In the genomic region with DNA sequence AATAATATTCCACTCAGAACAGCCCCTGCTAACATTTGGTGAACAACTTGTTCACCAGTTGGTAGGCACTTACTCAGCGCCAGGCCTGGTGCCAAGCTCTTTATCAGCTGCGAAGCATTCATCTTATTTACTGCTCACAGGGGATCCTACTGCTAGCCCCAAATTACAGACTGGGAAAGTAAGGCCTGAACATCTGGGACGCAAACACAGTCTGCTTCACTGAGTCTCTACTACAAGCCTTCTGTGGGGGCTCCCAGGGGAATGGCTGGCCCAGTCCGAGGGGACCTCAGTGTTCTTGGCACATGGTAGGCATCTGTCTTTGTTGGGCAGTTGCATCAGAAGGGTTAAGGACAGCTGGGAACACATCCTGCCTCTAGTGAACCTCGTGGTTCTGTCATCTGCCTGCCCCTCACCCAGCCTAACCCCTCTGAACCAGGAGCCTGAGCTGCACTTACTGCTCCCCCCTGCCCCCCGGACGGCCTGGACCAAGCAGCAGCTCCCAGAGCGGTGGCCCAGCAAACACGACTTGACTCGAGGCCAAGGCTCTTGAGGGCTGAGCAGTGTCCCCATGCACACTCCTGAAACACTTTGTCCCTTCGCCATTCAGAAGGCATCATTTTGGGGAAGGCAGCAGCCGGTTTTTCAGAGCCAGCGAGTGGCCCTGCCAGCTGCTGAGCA, we compare ENCODE assay signal across 10 cellular contexts. TPM values are rescaled to one million over a fixed set of nuclear protein-coding genes. Genes with fewer than 3 reads are reported as not detected.
A peak's percentile ranks its signal among the peaks of the same experiment; 100 is the strongest.
DNase-seq lines count a peak whose midpoint lies in the region; ATAC-seq, FAIRE-seq and TF ChIP-seq lines count a peak whose summit lies in the region.
"Had no signal": no experiment of that assay in that cellular context is flagged by ENCODE, and none has a peak within 500 bp of the region (broad histone marks: within the 10 kb centered on the region; RNA-seq: fewer than 3 reads in every experiment).

Gene PHYHD1, plus strand, starts transcription at position 602 of the 678 bp plus-strand sequence. CDS start 1,342 bp downstream, outside the sequence.

- no peak for ATAC-seq in HepG2

- peak within 1 kb of the TSS; percentile 81 for H3K4me2 ChIP-seq in HepG2 (ENCODE audit: low read depth, low read length)

- H3K79me2 ChIP-seq in HepG2 (ENCODE audit: insufficient read depth, low read length): peaks cover 5% of the 10 kb centered on the region

- no peak within 1 kb of the TSS for H2AFZ ChIP-seq in HepG2 (ENCODE audit: low read length)

- H3K4me1 ChIP-seq in HepG2 (ENCODE audit: insufficient read depth, low read length): peaks cover 78% of the 10 kb centered on the region
- peaks cover 17 to 61% (median 56%) of the 10 kb centered on the region in 5 donors for H3K4me1 ChIP-seq in subcutaneous abdominal adipose tissue (ENCODE audit: control insufficient read depth in 5 of 5, insufficient read depth in 5 of 5, low read length in 5 of 5)

- peak within 1 kb of the TSS; percentile 79 for H3K27ac ChIP-seq in HepG2 (ENCODE audit: extremely low read length, insufficient read depth, low read length)
- H3K27ac ChIP-seq in subcutaneous abdominal adipose tissue (ENCODE audit: low read depth, low read length): peak within 1 kb of the TSS; percentile 76

- no TSS peak for BruUV-seq in HepG2 (replicated peaks; lab: Mats Ljungman, UMichigan)

- TF ChIP-seq EP300 in HepG2 (IDR thresholded peaks at IDR 0.05; ENCODE audit: low read depth in 2 of 2, low read length in 2 of 2): no peak
- TF ChIP-seq EP300 in HepG2 (CRISPR knock-in tag; IDR thresholded peaks at IDR 0.05; ENCODE audit: borderline replicate concordance): no peak

- FAIRE-seq in HepG2 (lab: Jason Lieb, UNC): no peak
- no peak for FAIRE-seq in GM12891 (lab: Jason Lieb, UNC)

- no peaks in the 10 kb centered on the region for H3K9me3 Mint-ChIP-seq in activated naive CD4-positive, alpha-beta T cell treated with anti-CD3 and anti-CD28 coated beads, Interleukin-2, amount 50 U/mL, for 24 hours
- H3K9me3 Mint-ChIP-seq: stimulated activated naive CD8-positive, alpha-beta T cell treated with anti-CD3 and anti-CD28 coated beads, Interleukin-15, Interleukin-2, amounts not matched to agents 100 ng/mL and 50 ng/mL, for 24 hours had no signal

- TF ChIP-seq CTCF in cardiac fibroblast (IDR thresholded peaks at IDR 0.05; ENCODE audit: low read depth, low read length) (no peak), HepG2 (CRISPR knock-in tag; IDR thresholded peaks at IDR 0.05) (no peak)

- no peak for TF ChIP-seq POLR2A in HepG2 (IDR thresholded peaks at IDR 0.05; ENCODE audit: insufficient read depth in 1 of 2, low read depth in 2 of 2, low read length in 2 of 2)
- TF ChIP-seq POLR2A in GM12891 (IDR thresholded peaks at IDR 0.05; ENCODE audit: low read depth, low read length): no peak

- POLR2A ChIA-PET in HepG2 (lab: Yijun Ruan, JAX): interaction anchor here (0.9 to 3.9 kb wide), 4 partner anchors 12 to 103 kb away, joined by 3 to 25 read pairs (median 8); partner anchors contain the start of genes ENDOG, KYAT1 and LRRC8A

- no peaks in the 10 kb centered on the region for H4K20me1 ChIP-seq in HepG2 (ENCODE audit: insufficient read depth, low read length)

- H3K9me3 ChIP-seq in HepG2 (ENCODE audit: low read length) (no peaks in the 10 kb centered on the region), subcutaneous abdominal adipose tissue (ENCODE audit: control insufficient read depth in 5 of 5, low read length in 5 of 5) (no peaks in the 10 kb centered on the region)

- H3K4me3 ChIP-seq in cardiac fibroblast (replicated peaks in 1 of 2; ENCODE audit: low read depth in 2 of 2, low read length in 2 of 2): peak within 1 kb of the TSS in 1 of 2 donors; percentile 58
- peak within 1 kb of the TSS; percentile 75 to 94 (median 78) for H3K4me3 ChIP-seq in HepG2 (replicated peaks in 1 of 3; ENCODE audit: insufficient read depth in 1 of 3, low read depth in 2 of 3, low read length in 3 of 3)
- H3K4me3 ChIP-seq in subcutaneous abdominal adipose tissue (ENCODE audit: low read depth in 1 of 5, low read length in 5 of 5): peak within 1 kb of the TSS; percentile 57 to 74 (median 63)

- peak within 1 kb of the TSS; percentile 78 for H3K9ac ChIP-seq in HepG2 (ENCODE audit: insufficient read depth, low read depth, low read length)
- peak within 1 kb of the TSS; percentile 41 to 74 (median 66) for H3K9ac ChIP-seq in subcutaneous abdominal adipose tissue (ENCODE audit: low read length in 5 of 5)

- no peak for TF ChIP-seq RAD21 in HepG2 (CRISPR knock-in tag; IDR thresholded peaks at IDR 0.05)

- in situ Hi-C loops in HepG2 (cut with HindIII; ENCODE audit: extremely low pct_ligation_motif_present, low pct_unique_long_range_greater_than_20kb): loop anchor here (5.0 kb wide), 1 partner anchor 38 kb away; the partner anchor contains the start of genes KYAT1 and LRRC8A

- WGBS in HepG2 (ENCODE audit: low lambda C conversion rate): 84% methylated on average over 10 of the region's 13 CpGs

- CTCF ChIA-PET in HepG2 (lab: Yijun Ruan, JAX; ENCODE audit: low intra/inter-chr PET ratio, low total read pairs): no interaction called here

- H3K4me3 Mint-ChIP-seq in activated naive CD4-positive, alpha-beta T cell treated with anti-CD3 and anti-CD28 coated beads, Interleukin-2, amount 50 U/mL, for 24 hours: peak within 1 kb of the TSS; percentile 7
- H3K4me3 Mint-ChIP-seq: stimulated activated naive CD8-positive, alpha-beta T cell treated with anti-CD3 and anti-CD28 coated beads, Interleukin-15, Interleukin-2, amounts not matched to agents 100 ng/mL and 50 ng/mL, for 24 hours had no signal

- H3K36me3 ChIP-seq in HepG2 (replicated peaks in 1 of 2; ENCODE audit: control insufficient read depth in 1 of 2, insufficient read depth in 2 of 2, low read length in 2 of 2): peaks cover 3 to 7% of the 10 kb centered on the region in 2 experiments; a peak in 3 of 5 replicates
- H3K36me3 ChIP-seq in subcutaneous abdominal adipose tissue (ENCODE audit: control insufficient read depth in 5 of 5, insufficient read depth in 5 of 5, low read length in 5 of 5): peaks cover 0 to 20% (median 10%) of the 10 kb centered on the region in 5 donors

- no peaks in the 10 kb centered on the region for H3K27me3 Mint-ChIP-seq in activated naive CD4-positive, alpha-beta T cell treated with anti-CD3 and anti-CD28 coated beads, Interleukin-2, amount 50 U/mL, for 24 hours
- H3K27me3 Mint-ChIP-seq: stimulated activated naive CD8-positive, alpha-beta T cell treated with anti-CD3 and anti-CD28 coated beads, Interleukin-15, Interleukin-2, amounts not matched to agents 100 ng/mL and 50 ng/mL, for 24 hours had no signal

- H3K4me1 Mint-ChIP-seq in activated naive CD4-positive, alpha-beta T cell treated with anti-CD3 and anti-CD28 coated beads, Interleukin-2, amount 50 U/mL, for 24 hours: peaks cover 11% of the 10 kb centered on the region

- H3K27ac Mint-ChIP-seq in activated naive CD4-positive, alpha-beta T cell treated with anti-CD3 and anti-CD28 coated beads, Interleukin-2, amount 50 U/mL, for 24 hours: peak within 1 kb of the TSS; percentile 68
- H3K27ac Mint-ChIP-seq: stimulated activated naive CD8-positive, alpha-beta T cell treated with anti-CD3 and anti-CD28 coated beads, Interleukin-15, Interleukin-2, amounts not matched to agents 100 ng/mL and 50 ng/mL, for 24 hours had no signal

- no peak for DNase-seq in activated naive CD4-positive, alpha-beta T cell treated with Interleukin-2 at 50 U/mL for 16 hours
- DNase-seq in cardiac fibroblast (ENCODE audit: low read depth in 2 of 2) (peak; percentile 77 to 82), HepG2 (ENCODE audit: low spot score) (no peak), GM12891 (ENCODE audit: insufficient read length, low spot score) (no peak), NCI-H1048 (lab: John Stamatoyannopoulos, UW) (no peak), cortex of kidney (lab: John Stamatoyannopoulos, UW) (no peak)

- H3K36me3 Mint-ChIP-seq in activated naive CD4-positive, alpha-beta T cell treated with anti-CD3 and anti-CD28 coated beads, Interleukin-2, amount 50 U/mL, for 24 hours: peaks cover 7% of the 10 kb centered on the region

- H3K27me3 ChIP-seq in HepG2 (ENCODE audit: control insufficient read depth in 1 of 2, insufficient read depth in 2 of 2, low read length in 2 of 2): no peaks in the 10 kb centered on the region
- no peaks in the 10 kb centered on the region for H3K27me3 ChIP-seq in subcutaneous abdominal adipose tissue (ENCODE audit: control insufficient read depth in 5 of 5, insufficient read depth in 4 of 5, low read length in 5 of 5)

- intact Hi-C loops in HepG2 (cut with micrococcal nuclease; ENCODE audit: unreplicated experiment): no loop called here

TF ChIP-seq in HepG2, 621 proteins besides CTCF, POLR2A, EP300 and RAD21 (continues in another document):
- TF ChIP-seq PCBP1 (IDR thresholded peaks at IDR 0.05; ENCODE audit: borderline replicate concordance, low read depth, low read length) (no peak), ZFX (CRISPR knock-in tag; IDR thresholded peaks at IDR 0.05; ENCODE audit: low read depth) (0 out of 2 replicates have a peak, but pooled peaks have one; percentile 30)

TF ChIP-seq in GM12891, 5 proteins besides CTCF, POLR2A, EP300 and RAD21 (continues in another document):
- TF ChIP-seq PAX5 (IDR thresholded peaks at IDR 0.05; ENCODE audit: insufficient read depth, low read length, severe bottlenecking): no peak
- no peak for TF ChIP-seq SPI1 (IDR thresholded peaks at IDR 0.05; ENCODE audit: low read depth, low read length)

RNA-seq across cellular contexts. Expression of gene PHYHD1, which starts in this region (rescaled TPM):
- 10.6 and 12.3 TPM in 2 replicates for total RNA-seq in HepG2 (2016; rRNA removed; fragmentation: Illumina TruSeq; extraction: Trizol)
- total RNA-seq in HepG2 (2016; cell fraction: cytosol; rRNA removed; fragmentation: Illumina TruSeq; extraction: Trizol; ENCODE audit: low read depth): 3.5 and 4.7 TPM in 2 replicates
- 10.3 and 13.2 TPM in 2 replicates for total RNA-seq in HepG2 (2016; cell fraction: insoluble cytoplasmic fraction; rRNA removed; fragmentation: Illumina TruSeq; extraction: Trizol)
- total RNA-seq in HepG2 (2016; cell fraction: membrane; rRNA removed; fragmentation: Illumina TruSeq; extraction: Trizol): 4.2 and 5.2 TPM in 2 replicates
- 5.8 and 8.2 TPM in 2 replicates for total RNA-seq in HepG2 (2016; cell fraction: nucleus; rRNA removed; fragmentation: Illumina TruSeq; extraction: Trizol)
- 19.6 and 25.3 TPM in 2 replicates for polyA plus RNA-seq in HepG2 (2011; rRNA removed)
- 12.8 and 20.7 TPM in 2 replicates for polyA plus RNA-seq in HepG2 (2011; cell fraction: cytosol; rRNA removed)
- 28.7 and 34.3 TPM in 2 replicates for polyA plus RNA-seq in HepG2 (2011; cell fraction: nucleus; rRNA removed)
- polyA plus RNA-seq in HepG2 (2012): 9.6 and 13.5 TPM in 2 replicates
- 7.3 and 8.5 TPM in 2 replicates for polyA plus RNA-seq in HepG2 (2016; cell fraction: cytosol; fragmentation: Illumina TruSeq; extraction: Trizol; ENCODE audit: low read depth)
- 21.0 and 23.6 TPM in 2 replicates for polyA plus RNA-seq in HepG2 (2016; cell fraction: insoluble cytoplasmic fraction; fragmentation: Illumina TruSeq; extraction: Trizol; ENCODE audit: low read depth)
- 8.2 and 8.9 TPM in 2 replicates for polyA plus RNA-seq in HepG2 (2016; cell fraction: membrane; fragmentation: Illumina TruSeq; extraction: Trizol; ENCODE audit: low read depth)
- polyA plus RNA-seq in HepG2 (2016; cell fraction: nucleus; fragmentation: Illumina TruSeq; extraction: Trizol; ENCODE audit: insufficient read depth, low read depth): 16.5 and 23.5 TPM in 2 replicates
- 0.89 and 32.1 TPM in 2 replicates for polyA minus RNA-seq in HepG2 (2011; rRNA and poly(A)+ RNA removed; ENCODE audit: low replicate concordance)
- 12.7 and 13.2 TPM in 2 replicates for polyA minus RNA-seq in HepG2 (2011; cell fraction: cytosol; rRNA and poly(A)+ RNA removed)
- polyA minus RNA-seq in HepG2 (2011; cell fraction: nucleus; rRNA and poly(A)+ RNA removed): 10.7 and 15.2 TPM in 2 replicates
- not detected for polyA plus RNA-seq in GM12891 (2012; ENCODE audit: low read depth, missing spikeins)
- total RNA-seq: activated CD8-positive, alpha-beta memory T cell treated with anti-CD3 and anti-CD28 coated beads for 36 hours had no signal

Comparison
In these comparisons a context has a peak if more than half of its experiments do, and no peak if none do; other contexts are left out.
1. DNase-seq: peak in cardiac fibroblast (2 of 2); none in activated naive CD4-positive, alpha-beta T cell treated with Interleukin-2 at 50 U/mL for 16 hours (single experiment), HepG2 (single experiment), GM12891 (single experiment), NCI-H1048 (single experiment) and cortex of kidney (single experiment).